ENCODE assay signal across 11 cellular contexts in the genomic region with DNA sequence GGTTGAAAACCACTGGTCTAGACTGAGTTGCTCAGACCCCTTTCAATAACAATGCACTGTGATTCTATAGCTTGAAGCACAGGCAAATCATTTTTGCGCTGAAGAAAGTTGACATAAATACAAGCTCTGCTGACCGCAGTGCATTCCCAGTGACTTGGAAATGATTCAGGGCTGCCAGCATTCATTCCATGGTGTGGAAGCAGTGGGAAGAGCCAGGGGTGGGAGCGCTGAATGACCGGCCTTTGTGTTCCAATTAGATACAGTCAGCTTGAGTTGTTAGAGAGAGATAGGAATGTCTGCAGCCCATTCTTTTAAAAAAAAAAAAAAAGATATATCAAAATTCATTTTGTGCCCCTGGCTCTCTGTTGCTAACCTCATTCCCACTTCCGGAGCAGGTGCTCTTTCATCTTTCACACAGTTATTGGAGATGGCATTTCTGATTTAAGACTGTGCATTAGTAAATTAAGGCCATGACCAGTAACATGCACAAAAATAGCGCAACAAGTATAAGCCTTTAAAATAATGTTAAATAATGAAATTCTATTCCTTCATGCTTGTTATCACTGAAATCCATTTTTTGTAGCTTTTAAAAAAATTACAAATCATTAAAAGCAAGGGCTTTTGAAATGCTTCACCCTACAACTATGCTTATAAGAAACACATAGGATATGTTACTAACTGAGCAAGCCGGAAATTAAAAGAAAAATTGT. TPM values are rescaled to one million over a fixed set of nuclear protein-coding genes. Genes with fewer than 3 reads are reported as not detected.
DNase-seq lines count a peak whose midpoint lies in the region; ATAC-seq, FAIRE-seq and TF ChIP-seq lines count a peak whose summit lies in the region.
"Had no signal": no experiment of that assay in that cellular context is flagged by ENCODE, and none has a peak within 500 bp of the region (broad histone marks: within the 10 kb centered on the region; RNA-seq: fewer than 3 reads in every experiment).

No MANE protein-coding gene starts in this region.

- no peak for TF ChIP-seq CTCF in AG09319 (IDR thresholded peaks at IDR 0.05; ENCODE audit: low read depth, low read length)
- TF ChIP-seq CTCF in mammary epithelial cell (conservative IDR thresholded peaks at IDR 0.05 in 1 of 2, IDR thresholded peaks at IDR 0.05 in 1 of 2; ENCODE audit: extremely low read depth in 1 of 2, insufficient read depth in 1 of 2, low read depth in 1 of 2, low read length in 2 of 2) = no peak

- TF ChIP-seq POLR2A in GM12891 (IDR thresholded peaks at IDR 0.05; ENCODE audit: low read depth, low read length) = no peak

- intact Hi-C loops in mammary epithelial cell (cut with micrococcal nuclease) (no loop called here), Right ventricle myocardium inferior (cut with DNase I) (no loop called here)

- H3K79me1 ChIP-seq in mesenchymal stem cell (replicated peaks; ENCODE audit: low read length, poor library complexity, severe bottlenecking) = no peaks in the 10 kb centered on the region

- no peak overlapping the region for H2BK5ac ChIP-seq in mesenchymal stem cell (ENCODE audit: low read depth, low read length, poor library complexity, severe bottlenecking)

- H2AK5ac ChIP-seq in mesenchymal stem cell (ENCODE audit: low read length, severe bottlenecking) = no peak overlapping the region

- H4K20me1 ChIP-seq in mammary epithelial cell (ENCODE audit: insufficient read depth, low read length) = no peaks in the 10 kb centered on the region

- no peak for FAIRE-seq in GM12891 (lab: Jason Lieb, UNC)

- CTCF ChIA-PET in mammary epithelial cell (lab: Charles Lee; ENCODE audit: low non-redundant PET) = no interaction called here

- no peak for ATAC-seq in Right ventricle myocardium inferior
- ATAC-seq: naive thymus-derived CD8-positive, alpha-beta T cell had no signal

- dilution Hi-C loops in mammary epithelial cell (cut with HindIII; ENCODE audit: low sequenced_read_pairs) = loop anchor here (10.0 kb wide), 1 partner anchor 133 kb away; no protein-coding TSS in a partner anchor

- H4K8ac ChIP-seq in mesenchymal stem cell (ENCODE audit: low read length) = no peak overlapping the region

- peak; percentile 71 for DNase-seq in AG09319 (ENCODE audit: extremely low read depth, low read depth)
- peak; percentile 99 for DNase-seq in LHCN-M2 (ENCODE audit: low read depth)
- DNase-seq in mammary epithelial cell = peak; percentile 83
- DNase-seq in mesenchymal stem cell = peak; percentile 78
- DNase-seq in pons (ENCODE audit: low spot score) = no peak
- DNase-seq in NCI-H2029 treated with DMSO at 0.1 percent for 48 hours (lab: John Stamatoyannopoulos, UW) = no peak
- DNase-seq in Right ventricle myocardium inferior (ENCODE audit: missing footprints) = no peak
- DNase-seq in GM12891 (ENCODE audit: insufficient read length, low spot score) = no peak
- DNase-seq: naive thymus-derived CD8-positive, alpha-beta T cell; NCI-H1694 treated with DMSO at 0.1 percent for 48 hours had no signal

- no peaks in the 10 kb centered on the region for H3K36me3 ChIP-seq in mammary epithelial cell (ENCODE audit: insufficient read depth, low read length)
- no peaks in the 10 kb centered on the region for H3K36me3 ChIP-seq in mesenchymal stem cell (ENCODE audit: control insufficient read depth in 1 of 2, insufficient read depth in 2 of 2, low read depth in 1 of 2, low read length in 2 of 2)
- H3K36me3 ChIP-seq: HAP-1 had no signal

- H3K4me3 ChIP-seq in mammary epithelial cell (replicated peaks in 1 of 3; ENCODE audit: insufficient read depth in 1 of 3, low read depth in 2 of 3, low read length in 3 of 3) (no peak overlapping the region), mesenchymal stem cell (ENCODE audit: insufficient read depth in 1 of 2, low read depth in 1 of 2, low read length in 2 of 2) (peak overlapping the region in 1 of 2 experiments; percentile 38)
- H3K4me3 ChIP-seq: HAP-1 had no signal

- H3K9me3 ChIP-seq in mammary epithelial cell (replicated peaks; ENCODE audit: insufficient read depth, low read length) (no peaks in the 10 kb centered on the region), mesenchymal stem cell (ENCODE audit: control insufficient read depth, low read length) (peaks cover 4% of the 10 kb centered on the region)
- H3K9me3 ChIP-seq: HAP-1 had no signal

- no peak overlapping the region for H3K18ac ChIP-seq in mesenchymal stem cell (ENCODE audit: low read depth in 1 of 2, low read length in 2 of 2)

- no peak overlapping the region for H2BK12ac ChIP-seq in mesenchymal stem cell (ENCODE audit: low read length in 2 of 2)

- H3K23ac ChIP-seq in mesenchymal stem cell (ENCODE audit: low read length in 2 of 2) = no peak overlapping the region

- no peaks in the 10 kb centered on the region for H3K79me2 ChIP-seq in mammary epithelial cell (ENCODE audit: insufficient read depth, low read length)

- H4K91ac ChIP-seq in mesenchymal stem cell (ENCODE audit: low read length) = no peak overlapping the region

- in situ Hi-C loops in mammary epithelial cell (cut with MboI; ENCODE audit: low sequenced_read_pairs in 2 of 2) = loop anchor here (25.0 kb wide), 2 partner anchors 321 to 571 kb away; a partner anchor contains a TSS

- H3K4ac ChIP-seq in mesenchymal stem cell (ENCODE audit: low read depth in 1 of 2, low read length in 2 of 2) = no peak overlapping the region

- no peak overlapping the region for H3K14ac ChIP-seq in mesenchymal stem cell (ENCODE audit: low read length in 2 of 2)

- BruUV-seq in mammary epithelial cell (replicated peaks; lab: Mats Ljungman, UMichigan) = no TSS peak

- H2AFZ ChIP-seq in mammary epithelial cell (ENCODE audit: low read depth, low read length) (peak overlapping the region; percentile 4), mesenchymal stem cell (ENCODE audit: low read depth, low read length) (no peak overlapping the region)

- WGBS in mammary epithelial cell (ENCODE audit: low coverage, missing lambda C conversion rate) = 35% methylated on average over 5 of the region's 7 CpGs
- WGBS in mesenchymal stem cell = 68% methylated on average over 4 of the region's 7 CpGs

- peak overlapping the region; percentile 24 for H3K4me2 ChIP-seq in mammary epithelial cell (ENCODE audit: insufficient read depth, low read depth, low read length)
- no peak overlapping the region for H3K4me2 ChIP-seq in mesenchymal stem cell (ENCODE audit: low read length, poor library complexity, severe bottlenecking)

- H3K27ac ChIP-seq in mammary epithelial cell (ENCODE audit: insufficient read depth, low read depth, low read length) = peak overlapping the region; percentile 37
- peak overlapping the region; percentile 62 for H3K27ac ChIP-seq in mesenchymal stem cell (ENCODE audit: low read length, poor library complexity, severe bottlenecking)

- H3K27me3 ChIP-seq in mammary epithelial cell (ENCODE audit: insufficient read depth, low read length) = no peaks in the 10 kb centered on the region
- H3K27me3 ChIP-seq in mesenchymal stem cell (ENCODE audit: control insufficient read depth in 1 of 2, insufficient read depth in 1 of 2, low read length in 2 of 2) = no peaks in the 10 kb centered on the region

- H2BK120ac ChIP-seq in mesenchymal stem cell (ENCODE audit: low read depth, low read length) = no peak overlapping the region

- no peak overlapping the region for H2BK15ac ChIP-seq in mesenchymal stem cell (ENCODE audit: low read depth, poor library complexity, severe bottlenecking)

- peaks cover 59% of the 10 kb centered on the region for H3K4me1 ChIP-seq in mammary epithelial cell (ENCODE audit: insufficient read depth, low read length)
- peaks cover 13% of the 10 kb centered on the region for H3K4me1 ChIP-seq in mesenchymal stem cell (ENCODE audit: control insufficient read depth, insufficient read depth, low read depth, low read length)
- H3K4me1 ChIP-seq: HAP-1 had no signal

- H3K9ac ChIP-seq in mammary epithelial cell (ENCODE audit: insufficient read depth, low read length) (no peak overlapping the region), mesenchymal stem cell (ENCODE audit: low read length) (peak overlapping the region; percentile 77)

TF ChIP-seq in GM12891, 5 proteins besides CTCF, POLR2A, EP300 and RAD21:
- no peak for TF ChIP-seq PAX5 (IDR thresholded peaks at IDR 0.05; ENCODE audit: insufficient read depth, low read length, severe bottlenecking)
- no peak for TF ChIP-seq SPI1 (IDR thresholded peaks at IDR 0.05; ENCODE audit: low read depth, low read length)
- TF ChIP-seq TAF1 (IDR thresholded peaks at IDR 0.05; ENCODE audit: low read depth, low read length) = no peak
- no peak for TF ChIP-seq POU2F2 (IDR thresholded peaks at IDR 0.05; ENCODE audit: low read depth, low read length)
- TF ChIP-seq POLR2AphosphoS5 (IDR thresholded peaks at IDR 0.05; ENCODE audit: low read depth, low read length) = no peak

RNA-seq across cellular contexts. Expression of a gene that starts 59.4 kb away (rescaled TPM):
- total RNA-seq in LHCN-M2 (2014; rRNA removed) (not detected in 2 replicates), mammary epithelial cell (not detected), Right ventricle myocardium inferior (0.19 TPM)
- polyA plus RNA-seq in LHCN-M2 (2012) = 0.10 TPM
- polyA plus RNA-seq in mammary epithelial cell = not detected
- polyA minus RNA-seq in mammary epithelial cell = not detected
- polyA plus RNA-seq in mesenchymal stem cell (2013, experiment 1 of 2) = not detected
- polyA plus RNA-seq in mesenchymal stem cell (2013, experiment 2 of 2) = not detected
- polyA plus RNA-seq in GM12891 (2012; ENCODE audit: low read depth, missing spikeins) = not detected

Comparison
In these comparisons a context has a peak if more than half of its experiments do, and no peak if none do; other contexts are left out.
1. DNase-seq: peak in AG09319 (single experiment), LHCN-M2 (single experiment), mammary epithelial cell (single experiment) and mesenchymal stem cell (single experiment); none in pons (single experiment), NCI-H2029 treated with DMSO at 0.1 percent for 48 hours (single experiment), Right ventricle myocardium inferior (single experiment) and GM12891 (single experiment).